ENCODE assay signal across 24 cellular contexts in genomic region chr15:60708684-60709083, GRCh38.
DNase-seq lines count a peak whose midpoint lies in the region; ATAC-seq and TF ChIP-seq lines count a peak whose summit lies in the region.
"Had no signal": no experiment of that assay in that cellular context is flagged by ENCODE, and none has a peak within 500 bp of the region (broad histone marks: within the 10 kb centered on the region; RNA-seq: fewer than 3 reads in every experiment).

No MANE protein-coding gene starts in this region.

- peaks cover 0 to 2% (median 0%) of the 10 kb centered on the region in 4 donors for H3K4me1 ChIP-seq in liver (ENCODE audit: control insufficient read depth in 4 of 4, insufficient read depth in 4 of 4, low read length in 3 of 4)
- H3K4me1 ChIP-seq in PC-3 (ENCODE audit: insufficient read depth, low read length) = no peaks in the 10 kb centered on the region
- H3K4me1 ChIP-seq: testis had no signal

- no peaks in the 10 kb centered on the region for H4K20me1 ChIP-seq in PC-3 (ENCODE audit: low read length)

- H3K27me3 ChIP-seq in liver (ENCODE audit: control insufficient read depth in 4 of 4, insufficient read depth in 4 of 4, low read length in 3 of 4) (no peaks in the 10 kb centered on the region), PC-3 (ENCODE audit: low read length) (peaks cover 40% of the 10 kb centered on the region)
- H3K27me3 ChIP-seq: breast epithelium, gastroesophageal sphincter, testis had no signal

- no peaks in the 10 kb centered on the region for H3K36me3 ChIP-seq in liver (ENCODE audit: control insufficient read depth in 4 of 4, insufficient read depth in 3 of 4, low read depth in 1 of 4, low read length in 3 of 4)
- no peaks in the 10 kb centered on the region for H3K36me3 ChIP-seq in PC-3 (ENCODE audit: low read depth, low read length)
- H3K36me3 ChIP-seq: breast epithelium, gastroesophageal sphincter had no signal

- H2AFZ ChIP-seq in PC-3 (ENCODE audit: low read length) = no peak overlapping the region

- H3K27ac ChIP-seq in liver (ENCODE audit: low read depth in 1 of 2, low read length in 2 of 2) (no peak overlapping the region), PC-3 (ENCODE audit: low read length) (no peak overlapping the region)
- H3K27ac ChIP-seq: breast epithelium, gastroesophageal sphincter, testis had no signal

- POLR2A ChIA-PET in PC-3 (lab: Charles Lee; ENCODE audit: unreplicated experiment) = no interaction called here

- CTCF ChIA-PET in PC-3 (lab: Charles Lee) = no interaction called here

- H3K9me3 ChIP-seq in liver (ENCODE audit: control insufficient read depth in 4 of 4, low read length in 3 of 4) (no peaks in the 10 kb centered on the region), PC-3 (ENCODE audit: low read length) (no peaks in the 10 kb centered on the region)
- H3K9me3 ChIP-seq: breast epithelium, gastroesophageal sphincter, testis had no signal

- peak in 1 of 2 donors; percentile 4 for TF ChIP-seq RAD21 in liver (IDR thresholded peaks at IDR 0.05)

- DNase-seq in AG10803 (ENCODE audit: low read depth) = peak; percentile 27
- DNase-seq in NCI-H226 = peak; percentile 75
- peak; percentile 80 for DNase-seq in dermis blood vessel endothelial cell
- DNase-seq in ureter (ENCODE audit: low spot score) = no peak
- no peak for DNase-seq in PC-3
- no peak for DNase-seq in stimulated activated CD4-positive, alpha-beta T cell treated with anti-CD3 and anti-CD28 coated beads, Interleukin-4, amount 100 ng/mL, for 1 hour
- DNase-seq: activated CD8-positive, alpha-beta memory T cell treated with anti-CD3 and anti-CD28 coated beads for 24 hours; activated T-cell treated with anti-CD3 and anti-CD28 coated beads, Interleukin-2, amount 50 U/mL, for 4 hours; CD8-positive, alpha-beta memory T cell; cortex of kidney; H9; kidney glomerular epithelial cell; naive thymus-derived CD4-positive, alpha-beta T cell; NCI-H1105 treated with DMSO at 0.1 percent for 48 hours; NCI-H2081 treated with DMSO at 0.1 percent for 48 hours; NCI-H510A; T-helper 9 cell; testis had no signal

- intact Hi-C loops in PC-3 (cut with micrococcal nuclease) = no loop called here

- no peaks in the 10 kb centered on the region for H3K9me2 ChIP-seq in PC-3 (replicated peaks; ENCODE audit: low read length)

- TF ChIP-seq CTCF in AG10803 (conservative IDR thresholded peaks at IDR 0.05; ENCODE audit: low read length) (no peak), liver (IDR thresholded peaks at IDR 0.05; ENCODE audit: low read depth, low read length, missing input control) (no peak), PC-3 (conservative IDR thresholded peaks at IDR 0.05; ENCODE audit: low read depth, low read length) (no peak)

- H3K4me2 ChIP-seq in PC-3 (ENCODE audit: low read length) = no peak overlapping the region

- no peaks in the 10 kb centered on the region for H3F3A ChIP-seq in PC-3 (ENCODE audit: low read length, unreplicated experiment)

- ATAC-seq in PC-3 = no peak
- no peak for ATAC-seq in GM18870 (IDR thresholded peaks at IDR 0.05; ENCODE audit: unreplicated experiment)
- ATAC-seq: activated T-cell treated with anti-CD3 and anti-CD28 coated beads, Interleukin-2, amount 50 U/mL, for 4 hours; gastroesophageal sphincter; naive thymus-derived CD4-positive, alpha-beta T cell; sciatic nerve; stimulated activated memory B cell treated with anti-CD40 and anti-IgM and Interleukin-4, amounts not matched to agents 10 μg/mL and 1 μg/mL and 100 μg/mL, for 72 hours had no signal

- H3K79me2 ChIP-seq in PC-3 (ENCODE audit: low read length) = no peaks in the 10 kb centered on the region

- H3K9ac ChIP-seq in liver (ENCODE audit: low read depth in 1 of 2, low read length in 2 of 2) = no peak overlapping the region
- H3K9ac ChIP-seq in PC-3 (ENCODE audit: low read length) = no peak overlapping the region

- WGBS in liver = 68% methylated on average over 3 of the region's 3 CpGs

- BruUV-seq in PC-3 (replicated peaks; lab: Mats Ljungman, UMichigan) = no TSS peak

- H3K4me3 ChIP-seq in AG10803 (ENCODE audit: low read length) (no peak overlapping the region), liver (ENCODE audit: low read depth in 1 of 3, low read length in 3 of 3) (no peak overlapping the region), PC-3 (ENCODE audit: low read length) (no peak overlapping the region)
- H3K4me3 ChIP-seq: breast epithelium, gastroesophageal sphincter, testis had no signal

TF ChIP-seq in liver, 16 proteins besides CTCF, POLR2A, EP300 and RAD21:
- TF ChIP-seq RXRA (IDR thresholded peaks at IDR 0.05) (peak in 1 of 2 donors; percentile 17), FOXA2 (IDR thresholded peaks at IDR 0.05) (no peak), NR2F2 (IDR thresholded peaks at IDR 0.05) (peak; percentile 35)

Comparison
In these comparisons a context has a peak if more than half of its experiments do, and no peak if none do; other contexts are left out.
1. DNase-seq: peak in AG10803 (single experiment), NCI-H226 (single experiment) and dermis blood vessel endothelial cell (single experiment); none in ureter (single experiment), PC-3 (single experiment) and stimulated activated CD4-positive, alpha-beta T cell treated with anti-CD3 and anti-CD28 coated beads, Interleukin-4, amount 100 ng/mL, for 1 hour (single experiment).